Comparison of ENCODE assay signal across 9 cellular contexts in genomic region chr9:128093016-128093415, GRCh38. TPM values are rescaled to one million over a fixed set of nuclear protein-coding genes. Genes with fewer than 3 reads are reported as not detected.
DNase-seq lines count a peak whose midpoint lies in the region; ATAC-seq and TF ChIP-seq lines count a peak whose summit lies in the region.
"Had no signal": no experiment of that assay in that cellular context is flagged by ENCODE, and none has a peak within 500 bp of the region (broad histone marks: within the 10 kb centered on the region; RNA-seq: fewer than 3 reads in every experiment).

No MANE protein-coding gene starts in this region.

- no peak overlapping the region for H3K14ac ChIP-seq in mesenchymal stem cell (ENCODE audit: low read length in 2 of 2)

- WGBS in mesenchymal stem cell, result 93% methylated on average over 3 of the region's 4 CpGs

- TF ChIP-seq CTCF in ascending aorta (IDR thresholded peaks at IDR 0.05), result no peak
- TF ChIP-seq CTCF in thoracic aorta (IDR thresholded peaks at IDR 0.05), result no peak

- H4K8ac ChIP-seq in mesenchymal stem cell (ENCODE audit: low read length), result no peak overlapping the region

- peak overlapping the region in 1 of 2 experiments; percentile 43 for H2BK12ac ChIP-seq in mesenchymal stem cell (ENCODE audit: low read length in 2 of 2)

- no peak overlapping the region for H2AFZ ChIP-seq in mesenchymal stem cell (ENCODE audit: low read depth, low read length)

- H3K27me3 Mint-ChIP-seq in activated CD8-positive, alpha-beta memory T cell treated with anti-CD3 and anti-CD28 coated beads, Interleukin-2, amount 10 ng/mL, durations not matched to agents 7 days and 5 days, result no peaks in the 10 kb centered on the region

- DNase-seq in activated CD8-positive, alpha-beta memory T cell treated with anti-CD3 and anti-CD28 coated beads, Interleukin-2, amount 10 ng/mL, durations not matched to agents 7 days and 5 days, result no peak
- no peak for DNase-seq in activated CD8-positive, alpha-beta memory T cell treated with anti-CD3 and anti-CD28 coated beads for 24 hours
- DNase-seq in ascending aorta (ENCODE audit: low spot score in 2 of 2), result no peak
- no peak for DNase-seq in mesenchymal stem cell
- no peak for DNase-seq in thoracic aorta (ENCODE audit: low spot score)
- DNase-seq in activated CD8-positive, alpha-beta memory T cell treated with anti-CD3 and anti-CD28 coated beads, Interleukin-2, amount 50 U/mL, for 4 hours, result no peak
- DNase-seq: NCI-H524 had no signal

- H3K27me3 ChIP-seq in ascending aorta (no peaks in the 10 kb centered on the region), mesenchymal stem cell (ENCODE audit: control insufficient read depth in 1 of 2, insufficient read depth in 1 of 2, low read length in 2 of 2) (no peaks in the 10 kb centered on the region), thoracic aorta (replicated peaks; ENCODE audit: insufficient read depth) (no peaks in the 10 kb centered on the region)

- no peak overlapping the region for H3K4me3 ChIP-seq in ascending aorta
- peak overlapping the region in 1 of 2 experiments; percentile 85 for H3K4me3 ChIP-seq in mesenchymal stem cell (ENCODE audit: insufficient read depth in 1 of 2, low read depth in 1 of 2, low read length in 2 of 2)
- H3K4me3 ChIP-seq in thoracic aorta, result no peak overlapping the region

- no peak overlapping the region for H2AK5ac ChIP-seq in mesenchymal stem cell (ENCODE audit: low read length, severe bottlenecking)

- no peak overlapping the region for H2BK120ac ChIP-seq in mesenchymal stem cell (ENCODE audit: low read depth, low read length)

- H3K9me3 ChIP-seq in ascending aorta (no peaks in the 10 kb centered on the region), mesenchymal stem cell (ENCODE audit: control insufficient read depth, low read length) (no peaks in the 10 kb centered on the region), thoracic aorta (no peaks in the 10 kb centered on the region)

- H3K23ac ChIP-seq in mesenchymal stem cell (ENCODE audit: low read length in 2 of 2), result no peak overlapping the region

- no peak overlapping the region for H3K4me3 Mint-ChIP-seq in activated CD8-positive, alpha-beta memory T cell treated with anti-CD3 and anti-CD28 coated beads, Interleukin-2, amount 10 ng/mL, durations not matched to agents 7 days and 5 days

- no peak overlapping the region for H4K91ac ChIP-seq in mesenchymal stem cell (ENCODE audit: low read length)

- peaks cover 3% of the 10 kb centered on the region for H3K36me3 Mint-ChIP-seq in activated CD8-positive, alpha-beta memory T cell treated with anti-CD3 and anti-CD28 coated beads, Interleukin-2, amount 10 ng/mL, durations not matched to agents 7 days and 5 days

- H2BK5ac ChIP-seq in mesenchymal stem cell (ENCODE audit: low read depth, low read length, poor library complexity, severe bottlenecking), result no peak overlapping the region

- ATAC-seq in activated CD8-positive, alpha-beta memory T cell treated with anti-CD3 and anti-CD28 coated beads, Interleukin-2, amount 10 ng/mL, durations not matched to agents 7 days and 5 days, result no peak
- ATAC-seq in thoracic aorta (ENCODE audit: insufficient number of reproducible peaks, low FRiP score, low read depth), result no peak
- ATAC-seq in GM18502 (IDR thresholded peaks at IDR 0.05; ENCODE audit: poor library complexity, unreplicated experiment), result no peak
- no peak for ATAC-seq in HG03159 (IDR thresholded peaks at IDR 0.05; ENCODE audit: unreplicated experiment)

- intact Hi-C loops in ascending aorta (cut with DNase I), result no loop called here

- H2BK15ac ChIP-seq in mesenchymal stem cell (ENCODE audit: low read depth, poor library complexity, severe bottlenecking), result no peak overlapping the region

- H3K36me3 ChIP-seq in ascending aorta, result no peaks in the 10 kb centered on the region
- peaks cover 0 to 8% of the 10 kb centered on the region in 2 experiments for H3K36me3 ChIP-seq in mesenchymal stem cell (ENCODE audit: control insufficient read depth in 1 of 2, insufficient read depth in 2 of 2, low read depth in 1 of 2, low read length in 2 of 2)
- no peaks in the 10 kb centered on the region for H3K36me3 ChIP-seq in thoracic aorta

- H3K79me1 ChIP-seq in mesenchymal stem cell (replicated peaks; ENCODE audit: low read length, poor library complexity, severe bottlenecking), result peaks cover 37% of the 10 kb centered on the region

- H3K27ac ChIP-seq in ascending aorta (peak overlapping the region; percentile 90 to 91), mesenchymal stem cell (ENCODE audit: low read length, poor library complexity, severe bottlenecking) (no peak overlapping the region), thoracic aorta (peak overlapping the region; percentile 88 to 94)

- peaks cover 44% of the 10 kb centered on the region for H3K4me1 Mint-ChIP-seq in activated CD8-positive, alpha-beta memory T cell treated with anti-CD3 and anti-CD28 coated beads, Interleukin-2, amount 10 ng/mL, durations not matched to agents 7 days and 5 days

- H3K9me3 Mint-ChIP-seq in activated CD8-positive, alpha-beta memory T cell treated with anti-CD3 and anti-CD28 coated beads, Interleukin-2, amount 10 ng/mL, durations not matched to agents 7 days and 5 days (ENCODE audit: low read depth), result no peaks in the 10 kb centered on the region

- peak overlapping the region in 1 of 2 experiments; percentile 46 for H3K4ac ChIP-seq in mesenchymal stem cell (ENCODE audit: low read depth in 1 of 2, low read length in 2 of 2)

- no peak overlapping the region for H3K4me2 ChIP-seq in mesenchymal stem cell (ENCODE audit: low read length, poor library complexity, severe bottlenecking)

- CTCF ChIA-PET in activated CD8-positive, alpha-beta memory T cell treated with anti-CD3 and anti-CD28 coated beads, Interleukin-2, amount 10 ng/mL, durations not matched to agents 7 days and 5 days (lab: Charles Lee), result interaction anchor here (1.0 to 1.6 kb wide), 5 partner anchors 8 to 32 kb away, joined by 3 to 8 read pairs (median 4); no protein-coding TSS in a partner anchor

- H3K9ac ChIP-seq in mesenchymal stem cell (ENCODE audit: low read length), result peak overlapping the region; percentile 90

- peak overlapping the region; percentile 62 for H3K27ac Mint-ChIP-seq in activated CD8-positive, alpha-beta memory T cell treated with anti-CD3 and anti-CD28 coated beads, Interleukin-2, amount 10 ng/mL, durations not matched to agents 7 days and 5 days

- H3K4me1 ChIP-seq in ascending aorta (peaks cover 23 to 54% of the 10 kb centered on the region in 2 donors), mesenchymal stem cell (ENCODE audit: control insufficient read depth, insufficient read depth, low read depth, low read length) (peaks cover 17% of the 10 kb centered on the region), thoracic aorta (ENCODE audit: control insufficient read depth in 1 of 2, low read depth in 2 of 2) (peaks cover 30 to 63% of the 10 kb centered on the region in 2 donors)

- H3K18ac ChIP-seq in mesenchymal stem cell (ENCODE audit: low read depth in 1 of 2, low read length in 2 of 2), result peak overlapping the region in 1 of 2 experiments; percentile 68

RNA-seq across cellular contexts. Expression of gene SLC25A25, which starts 25.0 kb away (rescaled TPM):
- total RNA-seq in activated CD8-positive, alpha-beta memory T cell treated with anti-CD3 and anti-CD28 coated beads, Interleukin-2, amount 10 ng/mL, durations not matched to agents 7 days and 5 days, result 10 to 100 TPM; 16.5 to 18.1 TPM
- total RNA-seq in ascending aorta, result 27.4 TPM
- 6.8 TPM for polyA plus RNA-seq in mesenchymal stem cell (2013, experiment 1 of 2)
- 6.4 TPM for polyA plus RNA-seq in mesenchymal stem cell (2013, experiment 2 of 2)
- total RNA-seq in thoracic aorta, result 10 to 100 TPM; 30.1 to 33.9 TPM

RNA-seq across cellular contexts. Expression of gene NAIF1, which starts 25.9 kb away (rescaled TPM):
- total RNA-seq in activated CD8-positive, alpha-beta memory T cell treated with anti-CD3 and anti-CD28 coated beads, Interleukin-2, amount 10 ng/mL, durations not matched to agents 7 days and 5 days, result 10 to 100 TPM; 13.8 to 16.7 TPM
- total RNA-seq in ascending aorta (48.2 TPM), thoracic aorta (10 to 100 TPM; 11.8 to 21.0 TPM)
- polyA plus RNA-seq in mesenchymal stem cell (2013, experiment 1 of 2), result 6.5 TPM
- 6.1 TPM for polyA plus RNA-seq in mesenchymal stem cell (2013, experiment 2 of 2)

RNA-seq across cellular contexts. Expression of gene PTGES2, which starts 34.5 kb away (rescaled TPM):
- 10 to 100 TPM; 51.0 to 56.4 TPM for total RNA-seq in activated CD8-positive, alpha-beta memory T cell treated with anti-CD3 and anti-CD28 coated beads, Interleukin-2, amount 10 ng/mL, durations not matched to agents 7 days and 5 days
- total RNA-seq in ascending aorta (97.2 TPM), thoracic aorta (10 to 100 TPM; 57.9 to 66.0 TPM)
- 31.2 TPM for polyA plus RNA-seq in mesenchymal stem cell (2013, experiment 1 of 2)
- 28.6 TPM for polyA plus RNA-seq in mesenchymal stem cell (2013, experiment 2 of 2)

RNA-seq across cellular contexts. Expression of gene LCN2, which starts 56.2 kb away (rescaled TPM):
- total RNA-seq in activated CD8-positive, alpha-beta memory T cell treated with anti-CD3 and anti-CD28 coated beads, Interleukin-2, amount 10 ng/mL, durations not matched to agents 7 days and 5 days, result not detected
- total RNA-seq in ascending aorta (not detected), thoracic aorta (not detected)
- not detected for polyA plus RNA-seq in mesenchymal stem cell (2013, experiment 1 of 2)
- polyA plus RNA-seq in mesenchymal stem cell (2013, experiment 2 of 2), result not detected
